In genomic region chr7:24756545-24756988, GRCh38 we compare ENCODE assay signal across 7 cellular contexts. TPM values are rescaled to one million over a fixed set of nuclear protein-coding genes. Genes with fewer than 3 reads are reported as not detected.
DNase-seq lines count a peak whose midpoint lies in the region; ATAC-seq and TF ChIP-seq lines count a peak whose summit lies in the region.

No MANE protein-coding gene starts in this region.

- peak overlapping the region; percentile 4 for H3K4me3 ChIP-seq in NB4 (ENCODE audit: low read depth, low read length)
- H3K4me3 ChIP-seq in brain microvascular endothelial cell (ENCODE audit: low read depth, low read length) = peak overlapping the region; percentile 75
- peak overlapping the region; percentile 59 to 73 for H3K4me3 ChIP-seq in left lung
- H3K4me3 ChIP-seq in stomach = peak overlapping the region; percentile 69 to 75 (median 74)

- H3K27ac ChIP-seq in brain microvascular endothelial cell = no peak overlapping the region
- H3K27ac ChIP-seq in left lung = peak overlapping the region in 1 of 2 donors; percentile 76
- H3K27ac ChIP-seq in stomach = peak overlapping the region in 4 of 5 donors; percentile 65 to 83 (median 80)

- 12 to 19% (median 15%) methylated on average over 16 to 23 of the region's 23 CpGs for WGBS in stomach, 5 donors

- peak; percentile 66 for DNase-seq in GM20000 (ENCODE audit: low spot score)
- no peak for DNase-seq in NB4 (ENCODE audit: low read depth)
- DNase-seq in brain microvascular endothelial cell = no peak
- DNase-seq in left lung = no peak
- DNase-seq in stomach = no peak
- DNase-seq in NCI-H1436 (lab: John Stamatoyannopoulos, UW) = no peak

- H3K27me3 ChIP-seq in brain microvascular endothelial cell (replicated peaks) (no peaks in the 10 kb centered on the region), left lung (peaks cover 3 to 58% of the 10 kb centered on the region in 2 donors), stomach (peaks cover 0 to 39% (median 22%) of the 10 kb centered on the region in 3 donors)

- ATAC-seq in left lung = peak; percentile 21
- no peak for ATAC-seq in HG02571 (IDR thresholded peaks at IDR 0.05; ENCODE audit: unreplicated experiment)

- in situ Hi-C loops in brain microvascular endothelial cell (cut with HindIII; ENCODE audit: low pct_ligation_motif_present, low sequenced_read_pairs) = no loop called here

- H3K9me3 ChIP-seq in left lung (no peaks in the 10 kb centered on the region), stomach (peaks cover 0 to 9% (median 0%) of the 10 kb centered on the region in 4 donors)

- intact Hi-C loops in left lung (cut with DNase I) = no loop called here
- intact Hi-C loops in stomach (cut with DNase I; ENCODE audit: low total_unique reads) = no loop called here

- TF ChIP-seq POLR2A in NB4 (IDR thresholded peaks at IDR 0.05; ENCODE audit: extremely low read depth, insufficient read length) (no peak), stomach (IDR thresholded peaks at IDR 0.05) (no peak)

- H3K36me3 ChIP-seq in brain microvascular endothelial cell (replicated peaks) (no peaks in the 10 kb centered on the region), left lung (no peaks in the 10 kb centered on the region), stomach (no peaks in the 10 kb centered on the region)

- no peak for TF ChIP-seq EP300 in stomach (IDR thresholded peaks at IDR 0.05)

- TF ChIP-seq CTCF in GM20000 (IDR thresholded peaks at IDR 0.05; ENCODE audit: extremely low read depth, missing control alignments) (no peak), NB4 (IDR thresholded peaks at IDR 0.05; ENCODE audit: low read depth, low read length) (no peak), brain microvascular endothelial cell (IDR thresholded peaks at IDR 0.05; ENCODE audit: low read depth, low read length, missing control alignments) (no peak), left lung (IDR thresholded peaks at IDR 0.05) (no peak), stomach (IDR thresholded peaks at IDR 0.05) (no peak)

- H3K4me1 ChIP-seq in left lung (peaks cover 0 to 16% of the 10 kb centered on the region in 2 donors), stomach (peaks cover 6 to 21% (median 19%) of the 10 kb centered on the region in 4 donors)

RNA-seq across cellular contexts. Expression of gene GSDME, which starts 0.7 kb away (rescaled TPM):
- total RNA-seq in left lung = 10 to 100 TPM in 1 of 2 donors, 1 to 10 TPM in 1; 8.3 to 13.1 TPM
- 10 to 100 TPM in 1 of 5 donors, 1 to 10 TPM in 3, not detected in 1; 4.5 to 11.9 (median 7.2) TPM for total RNA-seq in stomach
- polyA plus RNA-seq in stomach = 1 to 10 TPM; 2.6 to 3.9 (median 3.4) TPM

Comparison
In these comparisons a context has a peak if more than half of its experiments do, and no peak if none do; other contexts are left out.
1. H3K4me3 ChIP-seq: peak in every context shown above with its lines; median percentile 75 in brain microvascular endothelial cell; 74 in stomach; 66 in left lung; 4 in NB4.